Comparison of ENCODE assay signal across 8 cellular contexts in genomic region chr1:120340838-120341751, GRCh38.
A peak's percentile ranks its signal among the peaks of the same experiment; 100 is the strongest.
DNase-seq lines count a peak whose midpoint lies in the region; ATAC-seq and TF ChIP-seq lines count a peak whose summit lies in the region.
"Not testable (repeated sequence)": the region's sequence is repeated elsewhere in the genome, so short reads cannot be mapped to it uniquely, and the experiment has no call there.

No MANE protein-coding gene starts in this region.

- H3K9me3 Mint-ChIP-seq in activated naive CD4-positive, alpha-beta T cell treated with anti-CD3 and anti-CD28 coated beads for 36 hours; endothelial cell (ENCODE audit: unreplicated experiment); progenitor cell of endocrine pancreas (ENCODE audit: low read depth); stimulated activated effector memory CD8-positive, alpha-beta T cell treated with anti-CD3 and anti-CD28 coated beads, Interleukin-12 subunit alpha, Interleukin-12 subunit beta, amount 100 ng/mL, for 72 hours: not testable (repeated sequence)

- not testable (repeated sequence) for ATAC-seq in left colon; stimulated activated effector memory CD8-positive, alpha-beta T cell treated with anti-CD3 and anti-CD28 coated beads, Interleukin-12 subunit alpha, Interleukin-12 subunit beta, amount 100 ng/mL, for 72 hours

- H3K4me1 ChIP-seq in BLaER1 treated with 17β-estradiol and CSF1 and Interleukin-3, amounts not matched to agents 10 nM and 100 nM; Loucy (ENCODE audit: insufficient read depth, low read length, poor library complexity, severe bottlenecking): not testable (repeated sequence)

- peak overlapping the region in 10 of 11 experiments; percentile 66 to 78 (median 69); a peak in 20 of 22 replicates for H3K27ac ChIP-seq in BLaER1 treated with 17β-estradiol and CSF1 and Interleukin-3, amounts not matched to agents 10 nM and 100 nM

- DNase-seq in activated CD4-positive, alpha-beta T cell treated with anti-CD3 and anti-CD28 coated beads for 1 hour: peak; percentile 57
- peak; percentile 54 for DNase-seq in activated naive CD4-positive, alpha-beta T cell treated with anti-CD3 and anti-CD28 coated beads for 36 hours
- DNase-seq in endothelial cell (ENCODE audit: low spot score) (peak; percentile 6), left colon (peak; percentile 20 to 28), progenitor cell of endocrine pancreas (ENCODE audit: low spot score, unreplicated experiment) (peak; percentile 9)
- peak; percentile 33 to 78 for DNase-seq in stimulated activated effector memory CD8-positive, alpha-beta T cell treated with anti-CD3 and anti-CD28 coated beads, Interleukin-12 subunit alpha, Interleukin-12 subunit beta, amount 100 ng/mL, for 72 hours (ENCODE audit: low spot score in 2 of 2)

- not testable (repeated sequence) for H3K9me2 ChIP-seq in Loucy (replicated peaks; ENCODE audit: low read depth, low read length)

- H3F3A ChIP-seq in Loucy (ENCODE audit: low read depth): not testable (repeated sequence)

- H3K27me3 Mint-ChIP-seq in activated naive CD4-positive, alpha-beta T cell treated with anti-CD3 and anti-CD28 coated beads for 36 hours (ENCODE audit: low read depth); endothelial cell (ENCODE audit: unreplicated experiment); progenitor cell of endocrine pancreas: not testable (repeated sequence)

- H3K4me1 Mint-ChIP-seq in activated naive CD4-positive, alpha-beta T cell treated with anti-CD3 and anti-CD28 coated beads for 36 hours (ENCODE audit: low read depth); endothelial cell (ENCODE audit: unreplicated experiment); progenitor cell of endocrine pancreas (ENCODE audit: low read depth); stimulated activated effector memory CD8-positive, alpha-beta T cell treated with anti-CD3 and anti-CD28 coated beads, Interleukin-12 subunit alpha, Interleukin-12 subunit beta, amount 100 ng/mL, for 72 hours: not testable (repeated sequence)

- not testable (repeated sequence) for H3K9me3 ChIP-seq in BLaER1 treated with 17β-estradiol and CSF1 and Interleukin-3, amounts not matched to agents 10 nM and 100 nM (replicated peaks in 1 of 11); Loucy (ENCODE audit: insufficient read depth, low read depth, low read length)

- H3K27ac Mint-ChIP-seq in activated naive CD4-positive, alpha-beta T cell treated with anti-CD3 and anti-CD28 coated beads for 36 hours: peak overlapping the region; percentile 88
- not testable (repeated sequence) for H3K27ac Mint-ChIP-seq in endothelial cell (ENCODE audit: unreplicated experiment)
- peak overlapping the region; percentile 80 for H3K27ac Mint-ChIP-seq in progenitor cell of endocrine pancreas
- peak overlapping the region; percentile 81 for H3K27ac Mint-ChIP-seq in stimulated activated effector memory CD8-positive, alpha-beta T cell treated with anti-CD3 and anti-CD28 coated beads, Interleukin-12 subunit alpha, Interleukin-12 subunit beta, amount 100 ng/mL, for 72 hours

- peak overlapping the region in 6 of 11 experiments; percentile 44 to 61 (median 52); a peak in 8 of 22 replicates for H3K4me2 ChIP-seq in BLaER1 treated with 17β-estradiol and CSF1 and Interleukin-3, amounts not matched to agents 10 nM and 100 nM
- H3K4me2 ChIP-seq in Loucy (ENCODE audit: low read depth, low read length, poor library complexity, severe bottlenecking): peak overlapping the region; percentile 46

- not testable (repeated sequence) for TF ChIP-seq CTCF in Loucy (conservative IDR thresholded peaks at IDR 0.05; ENCODE audit: low read length); endothelial cell (IDR thresholded peaks at IDR 0.05; ENCODE audit: unreplicated experiment); progenitor cell of endocrine pancreas (IDR thresholded peaks at IDR 0.05; ENCODE audit: unreplicated experiment)

- peak overlapping the region; percentile 55; the same call in 1 of the 2 replicates for H2AFZ ChIP-seq in Loucy (ENCODE audit: low read length)

- H3K4me3 Mint-ChIP-seq in activated naive CD4-positive, alpha-beta T cell treated with anti-CD3 and anti-CD28 coated beads for 36 hours: peak overlapping the region; percentile 79
- not testable (repeated sequence) for H3K4me3 Mint-ChIP-seq in endothelial cell (ENCODE audit: unreplicated experiment)
- peak overlapping the region; percentile 69 for H3K4me3 Mint-ChIP-seq in progenitor cell of endocrine pancreas (ENCODE audit: low read depth)
- H3K4me3 Mint-ChIP-seq in stimulated activated effector memory CD8-positive, alpha-beta T cell treated with anti-CD3 and anti-CD28 coated beads, Interleukin-12 subunit alpha, Interleukin-12 subunit beta, amount 100 ng/mL, for 72 hours: peak overlapping the region; percentile 79

- H3K36me3 Mint-ChIP-seq in activated naive CD4-positive, alpha-beta T cell treated with anti-CD3 and anti-CD28 coated beads for 36 hours (ENCODE audit: low read depth); endothelial cell (ENCODE audit: low read depth, unreplicated experiment); progenitor cell of endocrine pancreas (ENCODE audit: insufficient read depth); stimulated activated effector memory CD8-positive, alpha-beta T cell treated with anti-CD3 and anti-CD28 coated beads, Interleukin-12 subunit alpha, Interleukin-12 subunit beta, amount 100 ng/mL, for 72 hours: not testable (repeated sequence)

- not testable (repeated sequence) for H3K79me2 ChIP-seq in Loucy (ENCODE audit: insufficient read depth, low read length)

- H3K4me3 ChIP-seq in BLaER1 treated with 17β-estradiol and CSF1 and Interleukin-3, amounts not matched to agents 10 nM and 100 nM: peak overlapping the region; percentile 51 to 71 (median 60)
- peak overlapping the region; percentile 74 for H3K4me3 ChIP-seq in Loucy (ENCODE audit: low read length, poor library complexity, severe bottlenecking)

- H4K20me1 ChIP-seq in BLaER1 treated with 17β-estradiol and CSF1 and Interleukin-3, amounts not matched to agents 10 nM and 100 nM; Loucy (ENCODE audit: insufficient read depth, low read length, poor library complexity, severe bottlenecking): not testable (repeated sequence)

- H3K27me3 ChIP-seq in BLaER1 treated with 17β-estradiol and CSF1 and Interleukin-3, amounts not matched to agents 10 nM and 100 nM; Loucy (ENCODE audit: insufficient read depth, low read length, poor library complexity, severe bottlenecking): not testable (repeated sequence)

- H3K9ac ChIP-seq in BLaER1 treated with 17β-estradiol and CSF1 and Interleukin-3, amounts not matched to agents 10 nM and 100 nM: peak overlapping the region in 10 of 11 experiments; percentile 64 to 78 (median 74); a peak in 19 of 22 replicates
- H3K9ac ChIP-seq in Loucy (ENCODE audit: low read depth, low read length, poor library complexity, severe bottlenecking): peak overlapping the region; percentile 70

- CTCF ChIA-PET in activated naive CD4-positive, alpha-beta T cell treated with anti-CD3 and anti-CD28 coated beads for 36 hours (lab: Charles Lee): not testable (repeated sequence)

- H3K36me3 ChIP-seq in BLaER1 treated with 17β-estradiol and CSF1 and Interleukin-3, amounts not matched to agents 10 nM and 100 nM; Loucy (ENCODE audit: insufficient read depth, low read length): not testable (repeated sequence)

- intact Hi-C loops in activated naive CD4-positive, alpha-beta T cell treated with anti-CD3 and anti-CD28 coated beads for 36 hours (cut with micrococcal nuclease); left colon (cut with DNase I, micrococcal nuclease): not testable (repeated sequence)

Comparison
In these comparisons a context has a peak if more than half of its experiments do, and no peak if none do; other contexts are left out.
1. DNase-seq: peak in every context shown above with its lines; median percentile 57 in activated CD4-positive, alpha-beta T cell treated with anti-CD3 and anti-CD28 coated beads for 1 hour; 56 in stimulated activated effector memory CD8-positive, alpha-beta T cell treated with anti-CD3 and anti-CD28 coated beads, Interleukin-12 subunit alpha, Interleukin-12 subunit beta, amount 100 ng/mL, for 72 hours; 54 in activated naive CD4-positive, alpha-beta T cell treated with anti-CD3 and anti-CD28 coated beads for 36 hours; 24 in left colon; 9 in progenitor cell of endocrine pancreas; 6 in endothelial cell.